Comparison of ENCODE assay signal across 2 cellular contexts in the genomic region with DNA sequence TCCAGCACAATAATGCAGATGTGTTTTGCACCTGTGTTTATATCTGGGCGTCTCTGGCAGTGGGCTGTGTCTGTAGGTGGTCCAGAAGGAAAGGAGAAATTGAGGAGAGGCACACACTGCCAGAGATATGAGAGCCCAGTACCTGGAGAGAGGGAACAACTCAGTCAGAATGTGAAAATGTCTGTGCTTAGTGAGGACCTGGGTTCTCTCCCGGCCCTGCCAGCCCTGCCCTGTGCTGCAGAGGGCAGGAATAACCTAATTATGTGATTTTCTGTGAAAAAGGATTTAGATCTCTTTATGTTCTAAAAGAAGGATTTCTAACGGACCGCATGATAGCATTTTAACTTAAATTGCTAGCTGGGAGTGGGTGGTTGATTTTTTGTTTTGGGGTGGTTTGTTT.
TF ChIP-seq lines count a peak whose summit lies in the region.

No MANE protein-coding gene starts in this region.

TF ChIP-seq in GM23338, 12 proteins besides CTCF, POLR2A, EP300 and RAD21 (continues in another document):
- TF ChIP-seq, protein P1, sequence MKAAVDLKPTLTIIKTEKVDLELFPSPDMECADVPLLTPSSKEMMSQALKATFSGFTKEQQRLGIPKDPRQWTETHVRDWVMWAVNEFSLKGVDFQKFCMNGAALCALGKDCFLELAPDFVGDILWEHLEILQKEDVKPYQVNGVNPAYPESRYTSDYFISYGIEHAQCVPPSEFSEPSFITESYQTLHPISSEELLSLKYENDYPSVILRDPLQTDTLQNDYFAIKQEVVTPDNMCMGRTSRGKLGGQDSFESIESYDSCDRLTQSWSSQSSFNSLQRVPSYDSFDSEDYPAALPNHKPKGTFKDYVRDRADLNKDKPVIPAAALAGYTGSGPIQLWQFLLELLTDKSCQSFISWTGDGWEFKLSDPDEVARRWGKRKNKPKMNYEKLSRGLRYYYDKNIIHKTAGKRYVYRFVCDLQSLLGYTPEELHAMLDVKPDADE (IDR thresholded peaks at IDR 0.05) = no peak
- TF ChIP-seq ZNF331 (CRISPR knock-in tag; IDR thresholded peaks at IDR 0.05; ENCODE audit: low read depth) (no peak), EZH2 (IDR thresholded peaks at IDR 0.05; ENCODE audit: low read depth, unreplicated experiment) (no peak), EZH2phosphoT487 (IDR thresholded peaks at IDR 0.05; ENCODE audit: unreplicated experiment) (no peak), JUNB (IDR thresholded peaks at IDR 0.05; ENCODE audit: unreplicated experiment) (no peak), STAT1 (IDR thresholded peaks at IDR 0.05; ENCODE audit: unreplicated experiment) (no peak), ZNF114 (CRISPR knock-in tag; IDR thresholded peaks at IDR 0.05) (no peak), NANOG (IDR thresholded peaks at IDR 0.05; ENCODE audit: borderline replicate concordance) (no peak), POLR2AphosphoS5 (IDR thresholded peaks at IDR 0.05; ENCODE audit: low read depth) (no peak), CREB1 (CRISPR knock-in tag; IDR thresholded peaks at IDR 0.05; ENCODE audit: low read depth) (no peak)
- TF ChIP-seq, protein P2, sequence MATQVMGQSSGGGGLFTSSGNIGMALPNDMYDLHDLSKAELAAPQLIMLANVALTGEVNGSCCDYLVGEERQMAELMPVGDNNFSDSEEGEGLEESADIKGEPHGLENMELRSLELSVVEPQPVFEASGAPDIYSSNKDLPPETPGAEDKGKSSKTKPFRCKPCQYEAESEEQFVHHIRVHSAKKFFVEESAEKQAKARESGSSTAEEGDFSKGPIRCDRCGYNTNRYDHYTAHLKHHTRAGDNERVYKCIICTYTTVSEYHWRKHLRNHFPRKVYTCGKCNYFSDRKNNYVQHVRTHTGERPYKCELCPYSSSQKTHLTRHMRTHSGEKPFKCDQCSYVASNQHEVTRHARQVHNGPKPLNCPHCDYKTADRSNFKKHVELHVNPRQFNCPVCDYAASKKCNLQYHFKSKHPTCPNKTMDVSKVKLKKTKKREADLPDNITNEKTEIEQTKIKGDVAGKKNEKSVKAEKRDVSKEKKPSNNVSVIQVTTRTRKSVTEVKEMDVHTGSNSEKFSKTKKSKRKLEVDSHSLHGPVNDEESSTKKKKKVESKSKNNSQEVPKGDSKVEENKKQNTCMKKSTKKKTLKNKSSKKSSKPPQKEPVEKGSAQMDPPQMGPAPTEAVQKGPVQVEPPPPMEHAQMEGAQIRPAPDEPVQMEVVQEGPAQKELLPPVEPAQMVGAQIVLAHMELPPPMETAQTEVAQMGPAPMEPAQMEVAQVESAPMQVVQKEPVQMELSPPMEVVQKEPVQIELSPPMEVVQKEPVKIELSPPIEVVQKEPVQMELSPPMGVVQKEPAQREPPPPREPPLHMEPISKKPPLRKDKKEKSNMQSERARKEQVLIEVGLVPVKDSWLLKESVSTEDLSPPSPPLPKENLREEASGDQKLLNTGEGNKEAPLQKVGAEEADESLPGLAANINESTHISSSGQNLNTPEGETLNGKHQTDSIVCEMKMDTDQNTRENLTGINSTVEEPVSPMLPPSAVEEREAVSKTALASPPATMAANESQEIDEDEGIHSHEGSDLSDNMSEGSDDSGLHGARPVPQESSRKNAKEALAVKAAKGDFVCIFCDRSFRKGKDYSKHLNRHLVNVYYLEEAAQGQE (IDR thresholded peaks at IDR 0.05; ENCODE audit: unreplicated experiment) = no peak

TF ChIP-seq in H1, 55 proteins besides CTCF, POLR2A, EP300 and RAD21:
- TF ChIP-seq SP4 (IDR thresholded peaks at IDR 0.05; ENCODE audit: low read length) = no peak
- no peak for TF ChIP-seq MAFK (IDR thresholded peaks at IDR 0.05; ENCODE audit: low read depth, low read length)
- TF ChIP-seq HDAC2 (IDR thresholded peaks at IDR 0.05; ENCODE audit: borderline replicate concordance in 1 of 2, low read depth in 2 of 2, low read length in 2 of 2) = no peak
- TF ChIP-seq YY1 (IDR thresholded peaks at IDR 0.05; ENCODE audit: low read depth, low read length) = no peak
- no peak for TF ChIP-seq TCF12 (IDR thresholded peaks at IDR 0.05; ENCODE audit: low read depth, low read length)
- no peak for TF ChIP-seq CREB1 (IDR thresholded peaks at IDR 0.05)
- no peak for TF ChIP-seq CTBP2 (IDR thresholded peaks at IDR 0.05; ENCODE audit: borderline replicate concordance, insufficient read depth, insufficient read length, low read length)
- no peak for TF ChIP-seq SIX5 (IDR thresholded peaks at IDR 0.05; ENCODE audit: low read depth, low read length)
TF ChIP-seq in H1: peak in this region for 0.
